Comparison of ENCODE assay signal across 22 cellular contexts in genomic region chr4:170884965-170885583, GRCh38.
"Had no signal": no experiment of that assay in that cellular context is flagged by ENCODE, and none has a peak within 500 bp of the region (broad histone marks: within the 10 kb centered on the region; RNA-seq: fewer than 3 reads in every experiment).

No MANE protein-coding gene starts in this region.

- H3K4me1 ChIP-seq: pancreas, psoas muscle, right atrium auricular region, upper lobe of left lung had no signal

- H3K36me3 ChIP-seq: cardiac muscle cell, pancreas, right atrium auricular region, thoracic aorta, upper lobe of left lung had no signal

- H3K9me3 ChIP-seq: mucosa of descending colon, pancreas, psoas muscle, right atrium auricular region, thoracic aorta, upper lobe of left lung had no signal

- H3K27me3 ChIP-seq: cardiac muscle cell, pancreas, right atrium auricular region, upper lobe of left lung had no signal

- H3K4me3 ChIP-seq: cardiac muscle cell, mucosa of descending colon, pancreas, psoas muscle, right atrium auricular region, thoracic aorta, upper lobe of left lung had no signal

- DNase-seq: activated CD4-positive, alpha-beta T cell treated with anti-CD3 and anti-CD28 coated beads for 4 hours; activated CD4-positive, alpha-beta T cell treated with anti-CD3 and anti-CD28 coated beads, Interleukin-2, amount 50 U/mL, for 48 hours; activated CD4-positive, CD25-positive, alpha-beta regulatory T cell; activated CD8-positive, alpha-beta memory T cell treated with anti-CD3 and anti-CD28 coated beads, Interleukin-2, amount 50 U/mL, for 48 hours; activated naive CD4-positive, alpha-beta T cell treated with Interleukin-2 at 50 U/mL for 16 hours; activated naive CD8-positive, alpha-beta T cell treated with anti-CD3 and anti-CD28 coated beads for 36 hours; activated T-cell treated with anti-CD3 and anti-CD28 coated beads, Interleukin-2, amount 50 U/mL, for 48 hours; amygdala; cortex of kidney; foreskin fibroblast; mesenchymal stem cell; mucosa of descending colon; nephron progenitor cell; pancreas; psoas muscle; stimulated activated CD4-positive, alpha-beta T cell treated with anti-CD3 and anti-CD28 coated beads, Interleukin-4, amount 100 ng/mL, for 24 hours; stimulated activated naive CD4-positive, alpha-beta T cell treated with Interleukin-2 at 50 U/mL for 16 hours; T-helper 17 cell; upper lobe of left lung had no signal

- H3K27ac ChIP-seq: cardiac muscle cell, pancreas, psoas muscle, right atrium auricular region, thoracic aorta, upper lobe of left lung had no signal
